Comparison of ENCODE assay signal across 9 cellular contexts in the genomic region with DNA sequence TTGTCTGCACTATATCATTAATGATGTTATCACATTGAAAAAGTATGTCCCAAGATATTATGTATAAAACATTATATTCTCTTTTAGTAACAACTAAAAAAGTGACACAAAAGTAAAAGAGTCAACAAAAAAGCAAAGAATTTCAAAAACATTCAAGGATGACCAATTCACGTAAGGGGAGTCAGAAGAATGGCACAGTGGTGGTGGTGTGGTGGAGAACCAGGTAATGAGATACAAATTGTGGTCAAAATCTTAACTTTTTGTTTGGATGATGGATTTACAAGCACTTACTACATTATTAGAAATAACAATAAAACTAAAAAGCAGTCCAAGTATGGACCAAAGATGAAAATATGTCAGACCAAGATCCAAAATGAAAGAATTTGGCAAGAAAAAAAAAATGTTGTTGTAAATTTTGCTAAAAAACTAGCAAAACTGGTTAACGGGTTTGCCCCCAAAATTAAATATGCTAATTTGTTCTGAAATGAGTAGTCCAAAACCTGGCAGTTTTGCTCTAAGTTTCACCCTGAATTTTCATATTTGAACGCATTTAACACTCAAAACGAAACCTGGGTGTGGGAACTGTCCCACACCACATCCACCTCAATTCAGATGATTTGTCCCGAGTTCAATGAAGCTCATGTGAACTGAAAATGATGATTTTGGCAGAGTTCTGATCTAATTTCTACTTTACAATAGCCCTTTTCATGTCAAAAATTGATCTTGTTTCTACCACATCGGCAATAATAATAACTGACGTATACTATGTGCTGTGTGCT.
A peak's percentile ranks its signal among the peaks of the same experiment; 100 is the strongest.
DNase-seq lines count a peak whose midpoint lies in the region; ATAC-seq and TF ChIP-seq lines count a peak whose summit lies in the region.
"Had no signal": no experiment of that assay in that cellular context is flagged by ENCODE, and none has a peak within 500 bp of the region (broad histone marks: within the 10 kb centered on the region; RNA-seq: fewer than 3 reads in every experiment).

No MANE protein-coding gene starts in this region.

- DNase-seq in central memory CD8-positive, alpha-beta T cell (ENCODE audit: low spot score in 2 of 2) = no peak
- no peak for DNase-seq in SJCRH30
- DNase-seq in NCI-H1436 treated with DMSO at 0.1 percent for 48 hours (lab: John Stamatoyannopoulos, UW) = no peak
- no peak for DNase-seq in nephron progenitor cell
- no peak for DNase-seq in SHP77 treated with DMSO at 0.1 percent for 48 hours (lab: John Stamatoyannopoulos, UW)
- DNase-seq: NCI-H1048 had no signal

- H3K27me3 ChIP-seq in SJCRH30 = no peaks in the 10 kb centered on the region

- ATAC-seq in GM18517 (IDR thresholded peaks at IDR 0.05; ENCODE audit: unreplicated experiment) = peak; percentile 87
- ATAC-seq in GM21390 (IDR thresholded peaks at IDR 0.05; ENCODE audit: unreplicated experiment) = peak; percentile 78
- peak; percentile 85 for ATAC-seq in HG03354 (IDR thresholded peaks at IDR 0.05; ENCODE audit: poor library complexity, severe bottlenecking, unreplicated experiment)
- ATAC-seq in central memory CD8-positive, alpha-beta T cell (replicated peaks; ENCODE audit: extremely low read depth, poor library complexity, severe bottlenecking) = peak; percentile 52

- H3K9me3 Mint-ChIP-seq in central memory CD8-positive, alpha-beta T cell = peaks cover 7% of the 10 kb centered on the region
- H3K9me3 Mint-ChIP-seq in nephron progenitor cell = no peaks in the 10 kb centered on the region

- no peaks in the 10 kb centered on the region for H3K36me3 ChIP-seq in SJCRH30

- H3K36me3 Mint-ChIP-seq in central memory CD8-positive, alpha-beta T cell (ENCODE audit: insufficient read depth) = peaks cover 4% of the 10 kb centered on the region
- no peaks in the 10 kb centered on the region for H3K36me3 Mint-ChIP-seq in nephron progenitor cell (ENCODE audit: low read depth)

- no peak for TF ChIP-seq CTCF in nephron progenitor cell (IDR thresholded peaks at IDR 0.05)

- no peaks in the 10 kb centered on the region for H3K4me1 ChIP-seq in SJCRH30

- peaks cover 11% of the 10 kb centered on the region for H3K4me1 Mint-ChIP-seq in central memory CD8-positive, alpha-beta T cell
- H3K4me1 Mint-ChIP-seq in nephron progenitor cell = no peaks in the 10 kb centered on the region

- no peak overlapping the region for H3K4me3 ChIP-seq in SJCRH30

- no peak overlapping the region for H3K27ac Mint-ChIP-seq in central memory CD8-positive, alpha-beta T cell (ENCODE audit: low read depth)
- no peak overlapping the region for H3K27ac Mint-ChIP-seq in nephron progenitor cell

- no peaks in the 10 kb centered on the region for H3K9me3 ChIP-seq in SJCRH30 (replicated peaks)

- H3K27ac ChIP-seq in SJCRH30 = no peak overlapping the region

- no peak overlapping the region for H3K4me3 Mint-ChIP-seq in central memory CD8-positive, alpha-beta T cell
- H3K4me3 Mint-ChIP-seq in nephron progenitor cell = no peak overlapping the region

- no peaks in the 10 kb centered on the region for H3K27me3 Mint-ChIP-seq in central memory CD8-positive, alpha-beta T cell
- H3K27me3 Mint-ChIP-seq in nephron progenitor cell (ENCODE audit: low read depth, poor library complexity) = no peaks in the 10 kb centered on the region
